8 cellular contexts compared by ENCODE assay signal in genomic region chr5:16465544-16466432, GRCh38. TPM values are rescaled to one million over a fixed set of nuclear protein-coding genes. Genes with fewer than 3 reads are reported as not detected.
DNase-seq lines count a peak whose midpoint lies in the region; ATAC-seq and TF ChIP-seq lines count a peak whose summit lies in the region.

TSS of gene ZNF622 (minus strand) at chr5:16465800. CDS start at chr5:16465665, 135 bp downstream.

- no peaks in the 10 kb centered on the region for H3K9me3 ChIP-seq in lung (ENCODE audit: control insufficient read depth in 2 of 2, insufficient read depth in 1 of 2, low read length in 1 of 2)

- H3K27ac ChIP-seq in lung (ENCODE audit: low read depth in 1 of 2, low read length in 1 of 2) = peak within 1 kb of the TSS; percentile 90 to 97

- TF ChIP-seq CTCF in lung (IDR thresholded peaks at IDR 0.05; ENCODE audit: control extremely low read depth, extremely low read depth) = no peak

- WGBS in lung, 2 donors = 0% methylated on average over 75 of the region's 75 CpGs

- H3K4me3 ChIP-seq in lung = peak within 1 kb of the TSS; percentile 93

- DNase-seq in COLO668 (lab: John Stamatoyannopoulos, UW; ENCODE audit: unreplicated experiment) (peak; percentile 97), HT-29 (ENCODE audit: low spot score) (peak; percentile 97), lung (ENCODE audit: low spot score) (peak; percentile 92)
- DNase-seq in NK-92 treated with Interleukin-12 subunit alpha and Interleukin-12 subunit beta, amount 100 ng/mL, for 24 hours (lab: John Stamatoyannopoulos, UW) = peak; percentile 84
- DNase-seq in activated CD8-positive, alpha-beta memory T cell treated with anti-CD3 and anti-CD28 coated beads for 24 hours = peak; percentile 93
- DNase-seq in effector CD8-positive, alpha-beta T cell (lab: John Stamatoyannopoulos, UW) = peak; percentile 83
- peak; percentile 66 to 74 (median 74) for DNase-seq in stimulated activated CD4-positive, alpha-beta T cell treated with anti-CD3 and anti-CD28 coated beads, TNF-alpha, amount 100 ng/mL, for 4 hours (ENCODE audit: low read depth in 3 of 3)

- H3K4me1 ChIP-seq in lung (ENCODE audit: control insufficient read depth in 2 of 2, insufficient read depth in 2 of 2, low read length in 2 of 2) = peaks cover 8 to 18% of the 10 kb centered on the region in 2 donors

- ATAC-seq in GM21360 (IDR thresholded peaks at IDR 0.05; ENCODE audit: unreplicated experiment) = peak; percentile 71
- ATAC-seq in lung (ENCODE audit: insufficient read depth, low FRiP score) = peak; percentile 95

- H3K27me3 ChIP-seq in lung (ENCODE audit: control insufficient read depth, insufficient read depth) = no peaks in the 10 kb centered on the region

- H3K36me3 ChIP-seq in lung (ENCODE audit: control insufficient read depth in 2 of 2, insufficient read depth in 2 of 2, low read length in 2 of 2) = peaks cover 15 to 17% of the 10 kb centered on the region in 2 donors

RNA-seq across cellular contexts. Expression of gene ZNF622, which starts in this region (rescaled TPM):
- total RNA-seq in HT-29 (2014; rRNA removed; shearing (Covaris generic)) = 42.6 and 46.3 TPM in 2 replicates
- 10 to 100 TPM; 15.0 to 33.0 TPM for total RNA-seq in lung
- polyA plus RNA-seq in lung = 10 to 100 TPM; 20.0 to 31.1 TPM

Comparison
In these comparisons a context has a peak if more than half of its experiments do, and no peak if none do; other contexts are left out.
1. Peak in every context shown above with its lines: DNase-seq, ATAC-seq, H3K4me3 ChIP-seq and H3K27ac ChIP-seq.